In genomic region chr5:140322751-140323731, GRCh38 we compare ENCODE assay signal across 9 cellular contexts. TPM values are rescaled to one million over a fixed set of nuclear protein-coding genes. Genes with fewer than 3 reads are reported as not detected.
DNase-seq lines count a peak whose midpoint lies in the region; ATAC-seq, FAIRE-seq and TF ChIP-seq lines count a peak whose summit lies in the region.
"Had no signal": no experiment of that assay in that cellular context is flagged by ENCODE, and none has a peak within 500 bp of the region (broad histone marks: within the 10 kb centered on the region; RNA-seq: fewer than 3 reads in every experiment).

No MANE protein-coding gene starts in this region.

- peaks cover 12% of the 10 kb centered on the region for H3K27me3 Mint-ChIP-seq in glutamatergic neuron (ENCODE audit: unreplicated experiment)

- peak overlapping the region; percentile 65 to 80 for H3K27ac ChIP-seq in coronary artery

- no peak overlapping the region for H3K4me3 Mint-ChIP-seq in glutamatergic neuron (ENCODE audit: unreplicated experiment)

- H3K4me1 Mint-ChIP-seq in glutamatergic neuron (ENCODE audit: low read depth, unreplicated experiment) = peaks cover 15% of the 10 kb centered on the region

- no peak overlapping the region for H3K27ac Mint-ChIP-seq in glutamatergic neuron (ENCODE audit: unreplicated experiment)

- H3K4me3 ChIP-seq in coronary artery = no peak overlapping the region

- no peaks in the 10 kb centered on the region for H3K36me3 Mint-ChIP-seq in glutamatergic neuron (ENCODE audit: unreplicated experiment)

- DNase-seq in DMS53 (lab: John Stamatoyannopoulos, UW) (peak; percentile 60), DMS53 treated with DMSO at 0.1 percent for 48 hours (lab: John Stamatoyannopoulos, UW; ENCODE audit: unreplicated experiment) (no peak), coronary artery (ENCODE audit: low spot score) (peak; percentile 76), mesenteric fat pad (ENCODE audit: low spot score) (peak; percentile 81), urothelium cell line (ENCODE audit: low spot score) (peak; percentile 71), glutamatergic neuron (no peak), KG1 (lab: John Stamatoyannopoulos, UW) (no peak)
- DNase-seq: NCI-H187 had no signal

- ATAC-seq in GM18519 (IDR thresholded peaks at IDR 0.05; ENCODE audit: low FRiP score, unreplicated experiment) = no peak

- TF ChIP-seq CTCF in coronary artery (IDR thresholded peaks at IDR 0.05) (no peak), glutamatergic neuron (IDR thresholded peaks at IDR 0.05; ENCODE audit: partially characterized antibody, unreplicated experiment) (no peak)

- no peak for FAIRE-seq in urothelium cell line (lab: Jason Lieb, UNC)

- H3K9me3 Mint-ChIP-seq in glutamatergic neuron (ENCODE audit: unreplicated experiment) = peaks cover 3% of the 10 kb centered on the region

RNA-seq across cellular contexts. Expression of gene PFDN1, which starts 20.1 kb away (rescaled TPM):
- 49.8 TPM for total RNA-seq in mesenteric fat pad
- total RNA-seq in glutamatergic neuron (ENCODE audit: unreplicated experiment) = 67.7 TPM

RNA-seq across cellular contexts. Expression of gene HBEGF, which starts 23.4 kb away (rescaled TPM):
- total RNA-seq in mesenteric fat pad (48.5 TPM), glutamatergic neuron (ENCODE audit: unreplicated experiment) (2.5 TPM)

RNA-seq across cellular contexts. Expression of gene SLC4A9, which starts 37.0 kb away (rescaled TPM):
- total RNA-seq in mesenteric fat pad (0.22 TPM), glutamatergic neuron (ENCODE audit: unreplicated experiment) (not detected)

Comparison
In these comparisons a context has a peak if more than half of its experiments do, and no peak if none do; other contexts are left out.
1. DNase-seq: peak in DMS53 (single experiment), coronary artery (single experiment), mesenteric fat pad (single experiment) and urothelium cell line (single experiment); none in DMS53 treated with DMSO at 0.1 percent for 48 hours (single experiment), glutamatergic neuron (single experiment) and KG1 (single experiment).
2. RNA of gene HBEGF, which starts 23.4 kb away (total RNA-seq): 48.5 TPM in mesenteric fat pad (single experiment); 2.5 TPM in glutamatergic neuron (single experiment); every median in the first group is over 10 times any median in the second.